ENCODE assay signal across 12 cellular contexts in the genomic region with DNA sequence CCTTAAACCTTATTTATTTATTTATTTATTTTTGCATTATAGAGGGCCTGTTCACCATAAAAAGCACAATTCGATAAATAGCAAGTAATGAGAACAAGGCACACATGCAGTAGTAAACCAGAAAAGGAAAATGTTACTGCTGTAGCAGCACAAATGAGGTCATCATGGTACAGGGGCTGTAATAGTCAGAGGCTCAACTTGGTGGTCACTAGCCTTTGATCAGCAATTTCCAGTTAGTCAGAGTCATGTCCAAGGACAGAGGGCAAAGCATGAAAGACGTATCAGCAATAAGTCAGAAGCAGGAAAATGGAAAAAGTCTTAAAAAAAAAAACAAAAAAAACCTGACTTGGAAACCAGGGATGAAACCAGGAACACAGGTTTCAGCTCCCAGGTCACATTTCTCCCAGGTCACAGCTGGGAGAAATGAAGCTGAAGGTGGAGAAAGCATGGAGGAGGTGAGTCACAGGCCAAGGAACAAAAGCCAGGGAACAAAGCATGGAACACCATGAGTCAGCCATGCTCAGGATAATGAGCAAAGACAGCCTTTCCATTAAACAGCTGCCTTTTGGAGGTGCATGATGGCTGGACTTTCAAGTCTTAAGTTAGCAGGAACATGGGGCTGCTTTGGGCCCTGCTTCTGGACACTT.
DNase-seq lines count a peak whose midpoint lies in the region; ATAC-seq, FAIRE-seq and TF ChIP-seq lines count a peak whose summit lies in the region.
"Had no signal": no experiment of that assay in that cellular context is flagged by ENCODE, and none has a peak within 500 bp of the region (broad histone marks: within the 10 kb centered on the region; RNA-seq: fewer than 3 reads in every experiment).

No MANE protein-coding gene starts in this region.

- DNase-seq in HCEC 1CT (peak; percentile 84), foreskin fibroblast (peak; percentile 88 to 91), urothelium cell line (ENCODE audit: low spot score) (peak; percentile 54)
- DNase-seq in stimulated activated naive CD4-positive, alpha-beta T cell (lab: John Stamatoyannopoulos, UW) = no peak
- DNase-seq: activated CD8-positive, alpha-beta T cell treated with anti-CD3 and anti-CD28 coated beads for 36 hours; activated naive CD4-positive, alpha-beta T cell; erythroblast; naive B cell had no signal

- FAIRE-seq in urothelium cell line (lab: Jason Lieb, UNC) = peak; percentile 73
- FAIRE-seq: islet of Langerhans had no signal

- TF ChIP-seq POLR2A in GM18505 (IDR thresholded peaks at IDR 0.05; ENCODE audit: borderline replicate concordance, extremely low read depth, insufficient read depth, insufficient read length) = no peak

- no peak for ATAC-seq in HG03354 (IDR thresholded peaks at IDR 0.05; ENCODE audit: poor library complexity, severe bottlenecking, unreplicated experiment)
- no peak for ATAC-seq in GM18505 (IDR thresholded peaks at IDR 0.05; ENCODE audit: unreplicated experiment)
- ATAC-seq: activated CD8-positive, alpha-beta T cell treated with anti-CD3 and anti-CD28 coated beads for 36 hours had no signal

- TF ChIP-seq CTCF in VCaP (conservative IDR thresholded peaks at IDR 0.05) = no peak
- TF ChIP-seq CTCF in foreskin fibroblast (IDR thresholded peaks at IDR 0.05; ENCODE audit: low read depth, low read length) = no peak

- H3K27ac ChIP-seq in VCaP = peak overlapping the region; percentile 59

- H3K4me3 ChIP-seq in foreskin fibroblast (ENCODE audit: low read depth in 1 of 2, low read length in 2 of 2) = no peak overlapping the region

Comparison
In these comparisons a context has a peak if more than half of its experiments do, and no peak if none do; other contexts are left out.
1. DNase-seq: peak in HCEC 1CT (single experiment), foreskin fibroblast (2 of 2) and urothelium cell line (single experiment); none in stimulated activated naive CD4-positive, alpha-beta T cell (0 of 6).